ENCODE assay signal across 11 cellular contexts in the genomic region with DNA sequence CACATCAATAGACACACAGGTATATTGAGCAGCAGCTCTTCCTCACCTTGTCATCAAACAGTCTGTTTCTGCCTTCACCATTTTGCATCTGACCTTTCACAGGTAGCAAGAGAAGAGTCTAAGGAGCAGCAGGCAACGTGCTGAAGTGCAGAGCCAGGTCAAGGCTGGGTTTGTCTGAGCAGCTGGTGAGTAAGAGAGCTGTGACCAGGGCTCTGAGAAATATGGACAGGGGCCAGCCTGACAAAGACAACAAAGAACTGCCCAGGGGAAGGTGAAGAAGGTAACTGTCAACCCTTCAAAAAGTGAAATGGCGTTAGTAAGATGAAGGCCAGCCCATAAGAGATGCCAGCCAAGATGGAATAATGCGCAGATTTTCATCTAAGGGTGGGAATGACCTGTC. TPM values are rescaled to one million over a fixed set of nuclear protein-coding genes. Genes with fewer than 3 reads are reported as not detected.
A peak's percentile ranks its signal among the peaks of the same experiment; 100 is the strongest.
DNase-seq lines count a peak whose midpoint lies in the region; ATAC-seq and TF ChIP-seq lines count a peak whose summit lies in the region.
"Had no signal": no experiment of that assay in that cellular context is flagged by ENCODE, and none has a peak within 500 bp of the region (broad histone marks: within the 10 kb centered on the region; RNA-seq: fewer than 3 reads in every experiment).

No MANE protein-coding gene starts in this region.

- TF ChIP-seq CTCF in cardiac fibroblast (IDR thresholded peaks at IDR 0.05; ENCODE audit: low read depth, low read length) (no peak), psoas muscle (IDR thresholded peaks at IDR 0.05) (no peak)

- H3K4me3 ChIP-seq in cardiac fibroblast (replicated peaks in 1 of 2; ENCODE audit: low read depth in 2 of 2, low read length in 2 of 2) (no peak overlapping the region), psoas muscle (peak overlapping the region; percentile 63)
- H3K4me3 ChIP-seq: SJSA1 had no signal

- no peaks in the 10 kb centered on the region for H3K36me3 ChIP-seq in psoas muscle (ENCODE audit: insufficient read depth in 1 of 2, low read depth in 1 of 2)
- H3K36me3 ChIP-seq: SJSA1 had no signal

- 66 to 85% (median 79%) methylated on average over 3 of the region's 3 CpGs for whole genome bisulfite sequencing in psoas muscle, 3 donors

- H3K9me3 ChIP-seq in psoas muscle = no peaks in the 10 kb centered on the region
- H3K9me3 ChIP-seq: SJSA1 had no signal

- no peak for ATAC-seq in psoas muscle
- no peak for ATAC-seq in HG03521 (IDR thresholded peaks at IDR 0.05; ENCODE audit: unreplicated experiment)
- ATAC-seq in HG02884 (IDR thresholded peaks at IDR 0.05; ENCODE audit: unreplicated experiment) = no peak

- H3K4me1 ChIP-seq in psoas muscle = no peaks in the 10 kb centered on the region

- peak; percentile 42 for DNase-seq in NCI-H748 (lab: John Stamatoyannopoulos, UW; ENCODE audit: unreplicated experiment)
- DNase-seq in NCI-H748 treated with DMSO at 0.1 percent for 48 hours (lab: John Stamatoyannopoulos, UW) = no peak
- DNase-seq in M059J (ENCODE audit: low read depth) = peak; percentile 71
- peak; percentile 18 to 43 for DNase-seq in cardiac fibroblast (ENCODE audit: low read depth in 2 of 2)
- DNase-seq in psoas muscle = no peak
- DNase-seq in NCI-H187 treated with DMSO at 0.1 percent for 48 hours (lab: John Stamatoyannopoulos, UW) = no peak
- DNase-seq: activated CD4-positive, CD25-positive, alpha-beta regulatory T cell; islet precursor cell had no signal

- peak overlapping the region; percentile 12 for H3K27ac ChIP-seq in psoas muscle
- H3K27ac ChIP-seq: SJSA1 had no signal

- intact Hi-C loops in psoas muscle (cut with DNase I) = loop anchor here (1.0 to 5.0 kb wide), 3 partner anchors 129 to 160 kb away; a partner anchor contains a TSS

- H3K27me3 ChIP-seq in psoas muscle (ENCODE audit: insufficient read depth in 3 of 3, low read length in 2 of 3) = no peaks in the 10 kb centered on the region
- H3K27me3 ChIP-seq: SJSA1 had no signal

RNA-seq across cellular contexts. Expression of a gene that starts 58.9 kb away (rescaled TPM):
- total RNA-seq in M059J (2014; rRNA removed; shearing (Covaris generic)) = 66.7 and 96.9 TPM in 2 replicates
- 1 to 10 TPM; 3.5 to 6.7 (median 5.4) TPM for total RNA-seq in psoas muscle
- 1 to 10 TPM; 4.2 to 7.1 (median 5.6) TPM for polyA plus RNA-seq in psoas muscle

Comparison
In these comparisons a context has a peak if more than half of its experiments do, and no peak if none do; other contexts are left out.
1. DNase-seq: peak in NCI-H748 (single experiment), M059J (single experiment) and cardiac fibroblast (2 of 2); none in NCI-H748 treated with DMSO at 0.1 percent for 48 hours (single experiment), psoas muscle (0 of 2) and NCI-H187 treated with DMSO at 0.1 percent for 48 hours (single experiment).